In genomic region chr1:246677842-246678241, GRCh38 we compare ENCODE assay signal across 16 cellular contexts. TPM values are rescaled to one million over a fixed set of nuclear protein-coding genes. Genes with fewer than 3 reads are reported as not detected.
A peak's percentile ranks its signal among the peaks of the same experiment; 100 is the strongest.
DNase-seq lines count a peak whose midpoint lies in the region; ATAC-seq, FAIRE-seq and TF ChIP-seq lines count a peak whose summit lies in the region.
"Had no signal": no experiment of that assay in that cellular context is flagged by ENCODE, and none has a peak within 500 bp of the region (broad histone marks: within the 10 kb centered on the region; RNA-seq: fewer than 3 reads in every experiment).

No MANE protein-coding gene starts in this region.

- no peaks in the 10 kb centered on the region for H3K27me3 ChIP-seq in CD8-positive, alpha-beta T cell (ENCODE audit: insufficient read depth, low read length)
- no peaks in the 10 kb centered on the region for H3K27me3 ChIP-seq in Peyer's patch
- H3K27me3 ChIP-seq: SJSA1 had no signal

- H3K27ac Mint-ChIP-seq in CD8-positive, alpha-beta T cell = peak overlapping the region; percentile 43
- H3K27ac Mint-ChIP-seq in glutamatergic neuron (ENCODE audit: unreplicated experiment) = peak overlapping the region; percentile 49
- H3K27ac Mint-ChIP-seq in nephron progenitor cell = peak overlapping the region; percentile 77
- H3K27ac Mint-ChIP-seq in osteocyte (ENCODE audit: unreplicated experiment) = no peak overlapping the region

- DNase-seq in CD8-positive, alpha-beta T cell = no peak
- peak in 1 of 3 donors; percentile 76 for DNase-seq in Peyer's patch
- no peak for DNase-seq in glutamatergic neuron
- DNase-seq in nephron progenitor cell = peak; percentile 28
- DNase-seq in GM19239 (ENCODE audit: insufficient read length, low spot score) = no peak
- DNase-seq in NCI-H226 = no peak
- no peak for DNase-seq in osteocyte (ENCODE audit: extremely low spot score, unreplicated experiment)
- DNase-seq: C1 segment of cervical spinal cord, DMS153, NCI-H1436 treated with DMSO at 0.1 percent for 48 hours, NCI-H2081 treated with DMSO at 0.1 percent for 48 hours, NCI-H345 had no signal

- no peak overlapping the region for H3K4me3 Mint-ChIP-seq in CD8-positive, alpha-beta T cell
- H3K4me3 Mint-ChIP-seq in glutamatergic neuron (ENCODE audit: unreplicated experiment) = peak overlapping the region; percentile 26
- peak overlapping the region; percentile 18 for H3K4me3 Mint-ChIP-seq in nephron progenitor cell
- H3K4me3 Mint-ChIP-seq in osteocyte (ENCODE audit: unreplicated experiment) = no peak overlapping the region

- no peaks in the 10 kb centered on the region for H3K4me1 ChIP-seq in CD8-positive, alpha-beta T cell (ENCODE audit: insufficient read depth, low read length)
- H3K4me1 ChIP-seq in Peyer's patch = peaks cover 0 to 33% (median 0%) of the 10 kb centered on the region in 4 donors
- H3K4me1 ChIP-seq: SJSA1 had no signal

- no peaks in the 10 kb centered on the region for H3K36me3 ChIP-seq in CD8-positive, alpha-beta T cell (ENCODE audit: insufficient read depth, low read length)
- H3K36me3 ChIP-seq in Peyer's patch = no peaks in the 10 kb centered on the region
- H3K36me3 ChIP-seq: SJSA1 had no signal

- CTCF ChIA-PET in CD8-positive, alpha-beta T cell (lab: Charles Lee) = no interaction called here

- H3K4me3 ChIP-seq in CD8-positive, alpha-beta T cell (ENCODE audit: low read depth, low read length) = no peak overlapping the region
- peak overlapping the region in 1 of 4 donors; percentile 4 for H3K4me3 ChIP-seq in Peyer's patch
- H3K4me3 ChIP-seq: SJSA1 had no signal

- no peaks in the 10 kb centered on the region for H3K27me3 Mint-ChIP-seq in CD8-positive, alpha-beta T cell (ENCODE audit: low read depth)
- H3K27me3 Mint-ChIP-seq in glutamatergic neuron (ENCODE audit: unreplicated experiment) (peaks cover 17% of the 10 kb centered on the region), nephron progenitor cell (ENCODE audit: low read depth, poor library complexity) (peaks cover 3% of the 10 kb centered on the region), osteocyte (ENCODE audit: unreplicated experiment) (no peaks in the 10 kb centered on the region)

- ATAC-seq in CD8-positive, alpha-beta T cell = no peak
- ATAC-seq in HG03108 (IDR thresholded peaks at IDR 0.05; ENCODE audit: unreplicated experiment) = no peak

- H3K36me3 Mint-ChIP-seq in CD8-positive, alpha-beta T cell = peaks cover 12% of the 10 kb centered on the region
- H3K36me3 Mint-ChIP-seq in glutamatergic neuron (ENCODE audit: unreplicated experiment) = peaks cover 14% of the 10 kb centered on the region
- peaks cover 26% of the 10 kb centered on the region for H3K36me3 Mint-ChIP-seq in nephron progenitor cell (ENCODE audit: low read depth)
- H3K36me3 Mint-ChIP-seq in osteocyte (ENCODE audit: unreplicated experiment) = peaks cover 2% of the 10 kb centered on the region

- no peaks in the 10 kb centered on the region for H3K9me3 ChIP-seq in CD8-positive, alpha-beta T cell (ENCODE audit: low read length)
- no peaks in the 10 kb centered on the region for H3K9me3 ChIP-seq in Peyer's patch
- H3K9me3 ChIP-seq: SJSA1 had no signal

- no peak overlapping the region for H3K27ac ChIP-seq in CD8-positive, alpha-beta T cell (ENCODE audit: low read depth, low read length)
- peak overlapping the region in 3 of 4 donors; percentile 55 to 76 (median 76) for H3K27ac ChIP-seq in Peyer's patch
- H3K27ac ChIP-seq: SJSA1 had no signal

- TF ChIP-seq POLR2A in Peyer's patch (IDR thresholded peaks at IDR 0.05) = peak in 1 of 2 donors; percentile 14

- H3K9me3 Mint-ChIP-seq in CD8-positive, alpha-beta T cell = peaks cover 3% of the 10 kb centered on the region
- H3K9me3 Mint-ChIP-seq in glutamatergic neuron (ENCODE audit: unreplicated experiment) (peaks cover 34% of the 10 kb centered on the region), nephron progenitor cell (peaks cover 17% of the 10 kb centered on the region), osteocyte (ENCODE audit: unreplicated experiment) (peaks cover 3% of the 10 kb centered on the region)

- FAIRE-seq in GM19239 (lab: Jason Lieb, UNC) = no peak
- FAIRE-seq: A204.1, H54 had no signal

- POLR2A ChIA-PET in CD8-positive, alpha-beta T cell (lab: Charles Lee) = interaction anchor here (0.6 kb wide), 1 partner anchor 144 kb away, joined by 3 read pairs; no protein-coding TSS in a partner anchor

- TF ChIP-seq CTCF in CD8-positive, alpha-beta T cell (IDR thresholded peaks at IDR 0.05) = no peak
- TF ChIP-seq CTCF in Peyer's patch (IDR thresholded peaks at IDR 0.05) (no peak), glutamatergic neuron (IDR thresholded peaks at IDR 0.05; ENCODE audit: partially characterized antibody, unreplicated experiment) (no peak), nephron progenitor cell (IDR thresholded peaks at IDR 0.05) (no peak), osteocyte (IDR thresholded peaks at IDR 0.05) (no peak)

- no peaks in the 10 kb centered on the region for H3K4me1 Mint-ChIP-seq in CD8-positive, alpha-beta T cell (ENCODE audit: low read depth)
- H3K4me1 Mint-ChIP-seq in glutamatergic neuron (ENCODE audit: low read depth, unreplicated experiment) = peaks cover 47% of the 10 kb centered on the region
- peaks cover 77% of the 10 kb centered on the region for H3K4me1 Mint-ChIP-seq in nephron progenitor cell
- H3K4me1 Mint-ChIP-seq in osteocyte (ENCODE audit: unreplicated experiment) = peaks cover 12% of the 10 kb centered on the region

- intact Hi-C loops in CD8-positive, alpha-beta T cell (cut with DNase I, micrococcal nuclease) = no loop called here

RNA-seq across cellular contexts. Expression of gene SCCPDH, which starts 46.4 kb away (rescaled TPM):
- total RNA-seq in CD8-positive, alpha-beta T cell = 1 to 10 TPM; 5.4 to 6.0 TPM
- total RNA-seq in Peyer's patch = 10 to 100 TPM; 14.0 to 67.1 (median 33.9) TPM
- 34.6 TPM for total RNA-seq in glutamatergic neuron (ENCODE audit: unreplicated experiment)
- total RNA-seq in osteocyte = 34.4 and 34.9 TPM in 2 replicates

Comparison
In these comparisons a context has a peak if more than half of its experiments do, and no peak if none do; other contexts are left out.
1. H3K4me3 Mint-ChIP-seq: peak in glutamatergic neuron (single experiment) and nephron progenitor cell (single experiment); none in CD8-positive, alpha-beta T cell (single experiment) and osteocyte (single experiment).